In genomic region chr7:48875300-48875916, GRCh38 we compare ENCODE assay signal across 8 cellular contexts. TPM values are rescaled to one million over a fixed set of nuclear protein-coding genes. Genes with fewer than 3 reads are reported as not detected.
A peak's percentile ranks its signal among the peaks of the same experiment; 100 is the strongest.
DNase-seq lines count a peak whose midpoint lies in the region; ATAC-seq and TF ChIP-seq lines count a peak whose summit lies in the region.

No MANE protein-coding gene starts in this region.

- no peaks in the 10 kb centered on the region for H4K20me1 ChIP-seq in hepatocyte (ENCODE audit: insufficient read depth, poor library complexity, severe bottlenecking)

- no peak for TF ChIP-seq POLR2A in erythroblast (IDR thresholded peaks at IDR 0.05; ENCODE audit: low read length)

- H3K4me2 ChIP-seq in hepatocyte = no peak overlapping the region

- no peak overlapping the region for H2AFZ ChIP-seq in hepatocyte

- TF ChIP-seq CTCF in AG09319 (IDR thresholded peaks at IDR 0.05; ENCODE audit: low read depth, low read length) = peak; percentile 26
- TF ChIP-seq CTCF in hepatocyte (IDR thresholded peaks at IDR 0.05; ENCODE audit: poor library complexity) = peak; percentile 73

- H3K79me2 ChIP-seq in hepatocyte = no peaks in the 10 kb centered on the region

- H3K36me3 ChIP-seq in hepatocyte (replicated peaks; ENCODE audit: insufficient read depth, low read depth) = no peaks in the 10 kb centered on the region

- DNase-seq in AG09319 (ENCODE audit: extremely low read depth, low read depth) (no peak), SK-MEL-5 (ENCODE audit: low read depth, low spot score) (peak; percentile 82), hepatocyte (ENCODE audit: low spot score) (peak; percentile 82), superior temporal gyrus (ENCODE audit: extremely low spot score) (peak; percentile 81), T1000 (lab: John Stamatoyannopoulos, UW) (no peak), erythroblast (lab: John Stamatoyannopoulos, UW) (no peak)

- no peak overlapping the region for H3K4me3 ChIP-seq in hepatocyte

- no peaks in the 10 kb centered on the region for H3K27me3 ChIP-seq in hepatocyte

- in situ Hi-C loops in SK-MEL-5 (cut with HindIII; ENCODE audit: low pct_unique_long_range_greater_than_20kb, low sequenced_read_pairs) = no loop called here

- ATAC-seq in HG03432 (IDR thresholded peaks at IDR 0.05; ENCODE audit: unreplicated experiment) (peak; percentile 56), HG03521 (IDR thresholded peaks at IDR 0.05; ENCODE audit: unreplicated experiment) (no peak)

- no peak overlapping the region for H3K27ac ChIP-seq in hepatocyte

- no peaks in the 10 kb centered on the region for H3K4me1 ChIP-seq in hepatocyte (ENCODE audit: insufficient read depth)

- H3K9me3 ChIP-seq in hepatocyte (ENCODE audit: low read depth) = no peaks in the 10 kb centered on the region

- 36% methylated on average over 12 of the region's 12 CpGs for WGBS in hepatocyte (ENCODE audit: low lambda C conversion rate, missing lambda C conversion rate)

- no peaks in the 10 kb centered on the region for H3K9me2 ChIP-seq in hepatocyte (replicated peaks; ENCODE audit: insufficient read depth)

RNA-seq across cellular contexts. Expression of gene CDC14C, which starts 48.9 kb away (rescaled TPM):
- not detected in 2 replicates for total RNA-seq in SK-MEL-5 (2014; rRNA removed; shearing (Covaris generic))
- not detected in 2 replicates for polyA plus RNA-seq in SK-MEL-5 (2015; cell fraction: cytosol; rRNA removed)
- polyA plus RNA-seq in SK-MEL-5 (2015; cell fraction: nucleus; rRNA removed) = not detected in 2 replicates
- 0.08 and 0.23 TPM in 2 replicates for total RNA-seq in hepatocyte
- polyA plus RNA-seq in hepatocyte = not detected in 2 replicates

Comparison
In these comparisons a context has a peak if more than half of its experiments do, and no peak if none do; other contexts are left out.
1. DNase-seq: peak in SK-MEL-5 (single experiment), hepatocyte (single experiment) and superior temporal gyrus (single experiment); none in AG09319 (single experiment), T1000 (single experiment) and erythroblast (0 of 2).